ENCODE assay signal across 15 cellular contexts in the genomic region with DNA sequence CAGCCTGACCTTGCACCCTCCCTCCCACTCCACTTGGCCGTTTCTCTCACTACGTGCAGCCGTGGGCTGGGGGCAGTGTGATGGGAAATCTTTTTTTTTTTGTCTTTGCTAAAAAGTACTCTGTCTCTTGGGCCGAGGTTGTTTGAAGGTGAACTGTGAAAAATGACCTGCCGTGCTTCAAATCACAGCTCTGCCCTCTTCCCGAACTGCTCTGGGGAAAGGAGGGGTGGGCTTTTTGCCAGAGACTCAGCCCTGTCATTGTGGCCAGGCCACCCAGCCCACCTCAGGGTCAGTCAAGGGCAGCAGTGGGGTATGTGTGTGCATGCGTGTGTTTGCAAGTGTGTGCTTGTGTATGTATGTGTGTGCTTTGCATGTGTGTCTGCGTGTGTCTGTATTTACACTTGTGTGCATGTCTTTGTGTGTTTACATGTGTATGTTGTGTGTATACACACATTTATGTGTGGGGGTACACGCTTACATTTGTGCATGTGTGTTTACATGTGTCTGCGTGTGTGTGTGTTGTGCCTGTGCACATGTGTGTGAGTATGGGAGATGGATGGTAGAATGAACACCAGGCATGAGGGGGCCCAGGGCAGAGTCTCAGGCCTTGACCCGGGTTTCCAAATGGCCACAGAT.
DNase-seq lines count a peak whose midpoint lies in the region; ATAC-seq, FAIRE-seq and TF ChIP-seq lines count a peak whose summit lies in the region.
"Had no signal": no experiment of that assay in that cellular context is flagged by ENCODE, and none has a peak within 500 bp of the region (broad histone marks: within the 10 kb centered on the region; RNA-seq: fewer than 3 reads in every experiment).

No MANE protein-coding gene starts in this region.

- H3K9me3 ChIP-seq in Caco-2 (no peaks in the 10 kb centered on the region), ascending aorta (peaks cover 0 to under 1% of the 10 kb centered on the region in 2 donors), HepG2 (ENCODE audit: low read length) (no peaks in the 10 kb centered on the region), mucosa of descending colon (no peaks in the 10 kb centered on the region)
- H3K9me3 ChIP-seq: thyroid gland had no signal

- peak overlapping the region; percentile 15 for H3K27ac Mint-ChIP-seq in Caco-2 (ENCODE audit: unreplicated experiment)
- H3K27ac Mint-ChIP-seq: WTC11 had no signal

- no peaks in the 10 kb centered on the region for H4K20me1 ChIP-seq in HepG2 (ENCODE audit: insufficient read depth, low read length)

- ATAC-seq in HepG2 = no peak
- peak; percentile 29 for ATAC-seq in sciatic nerve
- ATAC-seq in mucosa of descending colon = no peak
- ATAC-seq: WTC11 had no signal

- H3K27me3 ChIP-seq in Caco-2 (replicated peaks; ENCODE audit: control insufficient read depth, insufficient read depth, low read length) (no peaks in the 10 kb centered on the region), ascending aorta (no peaks in the 10 kb centered on the region), HepG2 (ENCODE audit: control insufficient read depth in 1 of 2, insufficient read depth in 2 of 2, low read length in 2 of 2) (0 out of 5 replicates have a peak, but pooled peaks cover 0 to 5% of the 10 kb centered on the region in 2 experiments)
- H3K27me3 ChIP-seq: thyroid gland had no signal

- no peak overlapping the region for H3K4me3 Mint-ChIP-seq in Caco-2 (ENCODE audit: unreplicated experiment)
- H3K4me3 Mint-ChIP-seq: WTC11 had no signal

- CTCF ChIA-PET in Caco-2 (lab: Charles Lee) = no interaction called here
- CTCF ChIA-PET in HepG2 (lab: Yijun Ruan, JAX; ENCODE audit: low intra/inter-chr PET ratio, low total read pairs) = no interaction called here

- H3K4me1 ChIP-seq in Caco-2 (peaks cover 5% of the 10 kb centered on the region; the same call in 1 of the 2 replicates), ascending aorta (peaks cover 5 to 8% of the 10 kb centered on the region in 2 donors), HepG2 (ENCODE audit: insufficient read depth, low read length) (peaks cover 73% of the 10 kb centered on the region), mucosa of descending colon (ENCODE audit: low read depth) (peaks cover 2% of the 10 kb centered on the region)

- H3K27ac ChIP-seq in ascending aorta (peak overlapping the region; percentile 74 to 80), HepG2 (ENCODE audit: extremely low read length, insufficient read depth, low read length) (no peak overlapping the region)

- H3K4me1 Mint-ChIP-seq in Caco-2 (ENCODE audit: low read depth, unreplicated experiment) = peaks cover 7% of the 10 kb centered on the region

- DNase-seq in Caco-2 (no peak), ascending aorta (ENCODE audit: low spot score in 2 of 2) (no peak), HepG2 (ENCODE audit: low spot score) (no peak), sciatic nerve (ENCODE audit: low spot score) (no peak), mucosa of descending colon (no peak), RCC 7860 (ENCODE audit: low spot score) (no peak), dermis blood vessel endothelial cell (no peak), DMS79 (lab: John Stamatoyannopoulos, UW) (no peak)
- DNase-seq: activated gamma-delta T cell, Calu3, NCI-H2081 treated with DMSO at 0.1 percent for 48 hours, NCI-H526 treated with DMSO at 0.1 percent for 48 hours had no signal

- H3K4me3 ChIP-seq in Caco-2 (ENCODE audit: low read depth, low read length) (no peak overlapping the region), ascending aorta (no peak overlapping the region), HepG2 (replicated peaks in 1 of 3; ENCODE audit: insufficient read depth in 1 of 3, low read depth in 2 of 3, low read length in 3 of 3) (peak overlapping the region in 1 of 3 experiments; percentile 74; a peak in 3 of 6 replicates), mucosa of descending colon (no peak overlapping the region)
- H3K4me3 ChIP-seq: thyroid gland had no signal

- intact Hi-C loops in Caco-2 (cut with micrococcal nuclease; ENCODE audit: unreplicated experiment) = loop anchor here (10.0 kb wide), 1 partner anchor 281 kb away; no protein-coding TSS in a partner anchor
- intact Hi-C loops in ascending aorta (cut with DNase I) = no loop called here
- intact Hi-C loops in HepG2 (cut with micrococcal nuclease; ENCODE audit: unreplicated experiment) = loop anchor here (10.0 kb wide), 2 partner anchors 631 to 691 kb away; no protein-coding TSS in a partner anchor
- intact Hi-C loops in sciatic nerve (cut with DNase I) = no loop called here
- intact Hi-C loops in mucosa of descending colon (cut with DNase I, micrococcal nuclease) = no loop called here

- H3K4me2 ChIP-seq in HepG2 (ENCODE audit: low read depth, low read length) = peak overlapping the region; percentile 86

- H3K9me3 Mint-ChIP-seq in Caco-2 (ENCODE audit: unreplicated experiment) = no peaks in the 10 kb centered on the region
- H3K9me3 Mint-ChIP-seq: WTC11 had no signal

- H3K27me3 Mint-ChIP-seq in Caco-2 (ENCODE audit: insufficient read depth, unreplicated experiment) = no peaks in the 10 kb centered on the region

- in situ Hi-C loops in HepG2 (cut with HindIII; ENCODE audit: extremely low pct_ligation_motif_present, low pct_unique_long_range_greater_than_20kb) = loop anchor here (10.0 kb wide), 2 partner anchors 171 to 631 kb away; no protein-coding TSS in a partner anchor

- POLR2A ChIA-PET in Caco-2 (lab: Charles Lee) (no interaction called here), HepG2 (lab: Yijun Ruan, JAX) (interaction anchor here (0.9 to 2.0 kb wide), 10 partner anchors 43 to 742 kb away, joined by 3 to 13 read pairs (median 7); a partner anchor contains a TSS)

- FAIRE-seq in HepG2 (lab: Jason Lieb, UNC) (peak; percentile 91), RCC 7860 (lab: Jason Lieb, UNC) (no peak)
- FAIRE-seq: astrocyte had no signal

- TF ChIP-seq CTCF in Caco-2 (IDR thresholded peaks at IDR 0.05; ENCODE audit: insufficient read depth in 1 of 2, low read depth in 1 of 2, low read length in 1 of 2, severe bottlenecking in 1 of 2, unreplicated experiment in 1 of 2) (no peak), ascending aorta (IDR thresholded peaks at IDR 0.05) (no peak), HepG2 (CRISPR knock-in tag; IDR thresholded peaks at IDR 0.05) (no peak), mucosa of descending colon (IDR thresholded peaks at IDR 0.05) (no peak)

- no peak overlapping the region for H3K9ac ChIP-seq in HepG2 (ENCODE audit: insufficient read depth, low read depth, low read length)

- H3K36me3 ChIP-seq in Caco-2 (ENCODE audit: control insufficient read depth, insufficient read depth, low read length) (no peaks in the 10 kb centered on the region), ascending aorta (no peaks in the 10 kb centered on the region), HepG2 (replicated peaks in 1 of 2; ENCODE audit: control insufficient read depth in 1 of 2, insufficient read depth in 2 of 2, low read length in 2 of 2) (no peaks in the 10 kb centered on the region), mucosa of descending colon (ENCODE audit: low read depth) (no peaks in the 10 kb centered on the region)
- H3K36me3 ChIP-seq: thyroid gland had no signal

- H3K79me2 ChIP-seq in HepG2 (ENCODE audit: insufficient read depth, low read length) = no peaks in the 10 kb centered on the region

- no peak for TF ChIP-seq POLR2A in HepG2 (IDR thresholded peaks at IDR 0.05; ENCODE audit: insufficient read depth in 1 of 2, low read depth in 2 of 2, low read length in 2 of 2)

- BruUV-seq in Caco-2 (replicated peaks; lab: Mats Ljungman, UMichigan) (no TSS peak), HepG2 (replicated peaks; lab: Mats Ljungman, UMichigan) (no TSS peak)

- 43% methylated on average over 11 of the region's 11 CpGs for WGBS in HepG2 (ENCODE audit: low lambda C conversion rate)

- H2AFZ ChIP-seq in HepG2 (ENCODE audit: low read length) = no peak overlapping the region

- peaks cover 4% of the 10 kb centered on the region for H3K36me3 Mint-ChIP-seq in Caco-2 (ENCODE audit: insufficient read depth, unreplicated experiment)
- H3K36me3 Mint-ChIP-seq: WTC11 had no signal

- TF ChIP-seq RAD21 in HepG2 (CRISPR knock-in tag; IDR thresholded peaks at IDR 0.05) = no peak

- TF ChIP-seq EP300 in HepG2 (IDR thresholded peaks at IDR 0.05; ENCODE audit: low read depth in 2 of 2, low read length in 2 of 2) (no peak; a peak in 1 of 4 replicates), HepG2 (CRISPR knock-in tag; IDR thresholded peaks at IDR 0.05; ENCODE audit: borderline replicate concordance) (no peak)

TF ChIP-seq in HepG2, 621 proteins besides CTCF, POLR2A, EP300 and RAD21 (continues in another document):
- TF ChIP-seq YEATS2 (CRISPR knock-in tag; IDR thresholded peaks at IDR 0.05; ENCODE audit: borderline replicate concordance) = no peak
- no peak for TF ChIP-seq NFKBIZ (CRISPR knock-in tag; IDR thresholded peaks at IDR 0.05)
- no peak for TF ChIP-seq ZNF747 (CRISPR knock-in tag; IDR thresholded peaks at IDR 0.05; ENCODE audit: borderline replicate concordance)
- no peak for TF ChIP-seq TP53 (CRISPR knock-in tag; conservative IDR thresholded peaks at IDR 0.05)
- no peak for TF ChIP-seq ZFP36L1 (CRISPR knock-in tag; IDR thresholded peaks at IDR 0.05)
- TF ChIP-seq MTA3 (CRISPR knock-in tag; IDR thresholded peaks at IDR 0.05) = no peak
- TF ChIP-seq ZBTB7B (CRISPR knock-in tag; IDR thresholded peaks at IDR 0.05) = peak; percentile 85; the same call in 1 of the 2 replicates
- no peak for TF ChIP-seq KAT2B (IDR thresholded peaks at IDR 0.05; ENCODE audit: borderline replicate concordance, low read depth, low read length)
- no peak for TF ChIP-seq SP2 (CRISPR knock-in tag; IDR thresholded peaks at IDR 0.05)
- TF ChIP-seq FOXA1 (IDR thresholded peaks at IDR 0.05) = no peak
- TF ChIP-seq FOXA1 (CRISPR knock-in tag; IDR thresholded peaks at IDR 0.05) = peak; percentile 26; the same call in 1 of the 2 replicates
- no peak for TF ChIP-seq ATF7-NPFF (CRISPR knock-in tag; IDR thresholded peaks at IDR 0.05; ENCODE audit: low read depth)
- 0 out of 2 replicates have a peak, but pooled peaks have one; percentile 26 for TF ChIP-seq ARHGAP35 (CRISPR knock-in tag; IDR thresholded peaks at IDR 0.05; ENCODE audit: borderline replicate concordance)
- no peak for TF ChIP-seq HNRNPLL (IDR thresholded peaks at IDR 0.05; ENCODE audit: low read depth, low read length, poor library complexity, severe bottlenecking)
- TF ChIP-seq SOX13 (IDR thresholded peaks at IDR 0.05) = 0 out of 2 replicates have a peak, but pooled peaks have one; percentile 30
- TF ChIP-seq SOX13 (CRISPR knock-in tag; conservative IDR thresholded peaks at IDR 0.05 in 1 of 2, IDR thresholded peaks at IDR 0.05 in 1 of 2) = no peak
- TF ChIP-seq ZNF546 (CRISPR knock-in tag; conservative IDR thresholded peaks at IDR 0.05) = 0 out of 2 replicates have a peak, but pooled peaks have one; percentile 34
- TF ChIP-seq NCOA2 (CRISPR knock-in tag; IDR thresholded peaks at IDR 0.05) = no peak
- no peak for TF ChIP-seq HNRNPL (IDR thresholded peaks at IDR 0.05; ENCODE audit: low read depth, low read length)

Comparison
In these comparisons a context has a peak if more than half of its experiments do, and no peak if none do; other contexts are left out.
1. intact Hi-C loops: an anchor here in Caco-2 (10.0 kb wide) and HepG2 (10.0 kb wide); none called in ascending aorta, sciatic nerve and mucosa of descending colon.